ENCODE assay signal across 13 cellular contexts in genomic region chr6:13613029-13613594, GRCh38. TPM values are rescaled to one million over a fixed set of nuclear protein-coding genes. Genes with fewer than 3 reads are reported as not detected.
DNase-seq lines count a peak whose midpoint lies in the region; ATAC-seq and TF ChIP-seq lines count a peak whose summit lies in the region.
"Had no signal": no experiment of that assay in that cellular context is flagged by ENCODE, and none has a peak within 500 bp of the region (broad histone marks: within the 10 kb centered on the region; RNA-seq: fewer than 3 reads in every experiment).

No MANE protein-coding gene starts in this region.

- H3K27me3 Mint-ChIP-seq in activated T-cell treated with anti-CD3 and anti-CD28 coated beads, Interleukin-2, amount 50 U/mL, for 72 hours (ENCODE audit: low read depth), result no peaks in the 10 kb centered on the region
- no peaks in the 10 kb centered on the region for H3K27me3 Mint-ChIP-seq in IgD-negative memory B cell
- H3K27me3 Mint-ChIP-seq in activated T-helper 2 cell treated with anti-CD3 and anti-CD28 coated beads, Interferon-gamma antibody, Interleukin-2, Interleukin-4, amounts not matched to agents 10 μg/mL and 5 μg/mL and 100 μg/mL, durations not matched to agents 14 hours and 24 hours and 36 hours (ENCODE audit: low read depth), result no peaks in the 10 kb centered on the region

- no peaks in the 10 kb centered on the region for H3K9me3 ChIP-seq in psoas muscle

- intact Hi-C loops in activated T-helper 2 cell treated with anti-CD3 and anti-CD28 coated beads, Interferon-gamma antibody, Interleukin-2, Interleukin-4, amounts not matched to agents 10 μg/mL and 5 μg/mL and 100 μg/mL, durations not matched to agents 14 hours and 24 hours and 36 hours (cut with micrococcal nuclease), result no loop called here
- intact Hi-C loops in psoas muscle (cut with DNase I), result no loop called here

- TF ChIP-seq CTCF in psoas muscle (IDR thresholded peaks at IDR 0.05), result no peak

- H3K36me3 ChIP-seq in psoas muscle (ENCODE audit: insufficient read depth in 1 of 2, low read depth in 1 of 2), result peaks cover 6 to 47% of the 10 kb centered on the region in 2 donors

- H3K4me1 ChIP-seq in psoas muscle, result peaks cover 19% of the 10 kb centered on the region

- peaks cover 39% of the 10 kb centered on the region for H3K4me1 Mint-ChIP-seq in activated T-cell treated with anti-CD3 and anti-CD28 coated beads, Interleukin-2, amount 50 U/mL, for 72 hours (ENCODE audit: low read depth)
- H3K4me1 Mint-ChIP-seq in IgD-negative memory B cell, result peaks cover 21 to 37% (median 32%) of the 10 kb centered on the region in 3 donors
- peaks cover 31% of the 10 kb centered on the region for H3K4me1 Mint-ChIP-seq in activated T-helper 2 cell treated with anti-CD3 and anti-CD28 coated beads, Interferon-gamma antibody, Interleukin-2, Interleukin-4, amounts not matched to agents 10 μg/mL and 5 μg/mL and 100 μg/mL, durations not matched to agents 14 hours and 24 hours and 36 hours (ENCODE audit: low read depth)

- peak overlapping the region; percentile 95 for H3K27ac ChIP-seq in psoas muscle

- H3K4me3 Mint-ChIP-seq in activated T-cell treated with anti-CD3 and anti-CD28 coated beads, Interleukin-2, amount 50 U/mL, for 72 hours, result peak overlapping the region; percentile 98
- peak overlapping the region in 3 of 4 donors; percentile 38 to 98 (median 41) for H3K4me3 Mint-ChIP-seq in IgD-negative memory B cell
- H3K4me3 Mint-ChIP-seq in activated T-helper 2 cell treated with anti-CD3 and anti-CD28 coated beads, Interferon-gamma antibody, Interleukin-2, Interleukin-4, amounts not matched to agents 10 μg/mL and 5 μg/mL and 100 μg/mL, durations not matched to agents 14 hours and 24 hours and 36 hours (ENCODE audit: low read depth), result peak overlapping the region; percentile 98

- DNase-seq in activated T-cell treated with anti-CD3 and anti-CD28 coated beads, Interleukin-2, amount 50 U/mL, for 72 hours, result no peak
- no peak for DNase-seq in activated T-cell treated with anti-CD3 and anti-CD28 coated beads, Interleukin-2, amount 50 U/mL, for 48 hours
- no peak for DNase-seq in activated T-helper 2 cell treated with anti-CD3 and anti-CD28 coated beads, Interferon-gamma antibody, Interleukin-2, Interleukin-4, amounts not matched to agents 10 μg/mL and 5 μg/mL and 100 μg/mL, durations not matched to agents 14 hours and 24 hours and 36 hours (ENCODE audit: low spot score)
- no peak for DNase-seq in psoas muscle
- no peak for DNase-seq in cerebellar nuclear complex (lab: John Stamatoyannopoulos, UW)
- DNase-seq in H4 (ENCODE audit: low spot score), result no peak
- DNase-seq: activated CD4-positive, alpha-beta T cell treated with anti-CD3 and anti-CD28 coated beads, Interleukin-2, amount 50 U/mL, for 1 hour; activated effector memory CD4-positive, alpha-beta T cell treated with Interleukin-2 at 50 U/mL for 16 hours; effector memory CD4-positive, alpha-beta T cell; NCI-H446 had no signal

- no peaks in the 10 kb centered on the region for H3K9me3 Mint-ChIP-seq in activated T-cell treated with anti-CD3 and anti-CD28 coated beads, Interleukin-2, amount 50 U/mL, for 72 hours
- no peaks in the 10 kb centered on the region for H3K9me3 Mint-ChIP-seq in IgD-negative memory B cell
- no peaks in the 10 kb centered on the region for H3K9me3 Mint-ChIP-seq in activated T-helper 2 cell treated with anti-CD3 and anti-CD28 coated beads, Interferon-gamma antibody, Interleukin-2, Interleukin-4, amounts not matched to agents 10 μg/mL and 5 μg/mL and 100 μg/mL, durations not matched to agents 14 hours and 24 hours and 36 hours

- no peak for ATAC-seq in activated T-cell treated with anti-CD3 and anti-CD28 coated beads, Interleukin-2, amount 50 U/mL, for 72 hours (replicated peaks in 1 of 2)
- no peak for ATAC-seq in psoas muscle
- ATAC-seq in HG03045 (IDR thresholded peaks at IDR 0.05; ENCODE audit: unreplicated experiment), result no peak

- 69 to 74% (median 71%) methylated on average over 3 of the region's 3 CpGs for WGBS in psoas muscle, 3 donors

- no peak overlapping the region for H3K4me3 ChIP-seq in psoas muscle
- H3K4me3 ChIP-seq: lung had no signal

- no peaks in the 10 kb centered on the region for H3K27me3 ChIP-seq in psoas muscle (ENCODE audit: insufficient read depth in 3 of 3, low read length in 2 of 3)

- peaks cover 8 to 12% of the 10 kb centered on the region in 2 donors for H3K36me3 Mint-ChIP-seq in activated T-cell treated with anti-CD3 and anti-CD28 coated beads, Interleukin-2, amount 50 U/mL, for 72 hours (ENCODE audit: insufficient read depth in 2 of 2)
- peaks cover 4% of the 10 kb centered on the region for H3K36me3 Mint-ChIP-seq in IgD-negative memory B cell
- H3K36me3 Mint-ChIP-seq in activated T-helper 2 cell treated with anti-CD3 and anti-CD28 coated beads, Interferon-gamma antibody, Interleukin-2, Interleukin-4, amounts not matched to agents 10 μg/mL and 5 μg/mL and 100 μg/mL, durations not matched to agents 14 hours and 24 hours and 36 hours (ENCODE audit: low read depth), result peaks cover 40% of the 10 kb centered on the region

- H3K27ac Mint-ChIP-seq in activated T-cell treated with anti-CD3 and anti-CD28 coated beads, Interleukin-2, amount 50 U/mL, for 72 hours, result no peak overlapping the region
- peak overlapping the region in 2 of 3 donors; percentile 93 to 97 for H3K27ac Mint-ChIP-seq in IgD-negative memory B cell
- no peak overlapping the region for H3K27ac Mint-ChIP-seq in activated T-helper 2 cell treated with anti-CD3 and anti-CD28 coated beads, Interferon-gamma antibody, Interleukin-2, Interleukin-4, amounts not matched to agents 10 μg/mL and 5 μg/mL and 100 μg/mL, durations not matched to agents 14 hours and 24 hours and 36 hours

RNA-seq across cellular contexts. Expression of gene NOL7, which starts 2.0 kb away (rescaled TPM):
- total RNA-seq in activated T-cell treated with anti-CD3 and anti-CD28 coated beads, Interleukin-2, amount 50 U/mL, for 72 hours, result 10 to 100 TPM; 51.5 to 54.3 TPM
- polyA plus RNA-seq in IgD-negative memory B cell, result 141 TPM
- 82.5 and 84.1 TPM in 2 replicates for total RNA-seq in activated T-helper 2 cell treated with anti-CD3 and anti-CD28 coated beads, Interferon-gamma antibody, Interleukin-2, Interleukin-4, amounts not matched to agents 10 μg/mL and 5 μg/mL and 100 μg/mL, durations not matched to agents 14 hours and 24 hours and 36 hours
- 10 to 100 TPM; 31.2 to 45.1 (median 41.8) TPM for total RNA-seq in psoas muscle
- 100 to 1,000 TPM in 1 of 3 donors, 10 to 100 TPM in 2; 47.7 to 141 (median 67.1) TPM for polyA plus RNA-seq in psoas muscle
- total RNA-seq in H4 (2014; rRNA removed; shearing (Covaris generic)), result 104 and 110 TPM in 2 replicates

RNA-seq across cellular contexts. Expression of gene SIRT5, which starts 38.7 kb away (rescaled TPM):
- 10 to 100 TPM; 12.2 to 14.3 TPM for total RNA-seq in activated T-cell treated with anti-CD3 and anti-CD28 coated beads, Interleukin-2, amount 50 U/mL, for 72 hours
- polyA plus RNA-seq in IgD-negative memory B cell, result 13.6 TPM
- total RNA-seq in activated T-helper 2 cell treated with anti-CD3 and anti-CD28 coated beads, Interferon-gamma antibody, Interleukin-2, Interleukin-4, amounts not matched to agents 10 μg/mL and 5 μg/mL and 100 μg/mL, durations not matched to agents 14 hours and 24 hours and 36 hours, result 9.0 and 9.3 TPM in 2 replicates
- 10 to 100 TPM; 19.3 to 29.2 (median 24.4) TPM for total RNA-seq in psoas muscle
- 10 to 100 TPM; 10.1 to 17.6 (median 14.0) TPM for polyA plus RNA-seq in psoas muscle
- total RNA-seq in H4 (2014; rRNA removed; shearing (Covaris generic)), result 13.3 and 25.6 TPM in 2 replicates

Comparison
In these comparisons a context has a peak if more than half of its experiments do, and no peak if none do; other contexts are left out.
1. H3K27ac Mint-ChIP-seq: peak in IgD-negative memory B cell (2 of 3); none in activated T-cell treated with anti-CD3 and anti-CD28 coated beads, Interleukin-2, amount 50 U/mL, for 72 hours (single experiment) and activated T-helper 2 cell treated with anti-CD3 and anti-CD28 coated beads, Interferon-gamma antibody, Interleukin-2, Interleukin-4, amounts not matched to agents 10 μg/mL and 5 μg/mL and 100 μg/mL, durations not matched to agents 14 hours and 24 hours and 36 hours (single experiment).
2. H3K4me3 Mint-ChIP-seq: peak in every context shown above with its lines; median percentile 98 in activated T-cell treated with anti-CD3 and anti-CD28 coated beads, Interleukin-2, amount 50 U/mL, for 72 hours; 98 in activated T-helper 2 cell treated with anti-CD3 and anti-CD28 coated beads, Interferon-gamma antibody, Interleukin-2, Interleukin-4, amounts not matched to agents 10 μg/mL and 5 μg/mL and 100 μg/mL, durations not matched to agents 14 hours and 24 hours and 36 hours; 41 in IgD-negative memory B cell.